ENCODE assay signal across 8 cellular contexts in genomic region chr19:11345122-11345752, GRCh38. TPM values are rescaled to one million over a fixed set of nuclear protein-coding genes. Genes with fewer than 3 reads are reported as not detected.
DNase-seq lines count a peak whose midpoint lies in the region; ATAC-seq, FAIRE-seq and TF ChIP-seq lines count a peak whose summit lies in the region.

No MANE protein-coding gene starts in this region.

- no TSS peak for BruUV-seq in A673 (replicated peaks; lab: Mats Ljungman, UMichigan)

- CTCF ChIA-PET in A673 (lab: Charles Lee) (no interaction called here), HEK293 (lab: Yijun Ruan, JAX) (interaction anchor here (1.1 to 1.6 kb wide), 3 partner anchors 12 to 59 kb away, joined by 3 to 5 read pairs (median 4); no protein-coding TSS in a partner anchor)

- peaks cover 5% of the 10 kb centered on the region for H3K9me3 Mint-ChIP-seq in astrocyte (ENCODE audit: unreplicated experiment)

- H3K9me3 ChIP-seq in A673 (ENCODE audit: low read depth, low read length, poor library complexity, severe bottlenecking) (no peaks in the 10 kb centered on the region), HEK293 (ENCODE audit: control insufficient read depth, insufficient read depth, low read depth, low read length) (no peaks in the 10 kb centered on the region), astrocyte (ENCODE audit: insufficient read depth, low read depth, low read length) (peaks cover 9% of the 10 kb centered on the region), mesodermal cell (ENCODE audit: control insufficient read depth, low read length) (no peaks in the 10 kb centered on the region)

- ATAC-seq in GM19395 (IDR thresholded peaks at IDR 0.05; ENCODE audit: unreplicated experiment) = no peak

- H3K36me3 ChIP-seq in A673 (ENCODE audit: insufficient read depth, low read length, poor library complexity, severe bottlenecking) = peaks cover 4% of the 10 kb centered on the region
- peaks cover 0 to 12% of the 10 kb centered on the region in 2 experiments; a peak in 1 of 3 replicates for H3K36me3 ChIP-seq in HEK293 (ENCODE audit: control insufficient read depth in 2 of 2, insufficient read depth in 1 of 2, low read length in 2 of 2)
- H3K36me3 ChIP-seq in astrocyte (ENCODE audit: insufficient read depth, low read length) = no peaks in the 10 kb centered on the region
- peaks cover 4% of the 10 kb centered on the region for H3K36me3 ChIP-seq in mesodermal cell (ENCODE audit: control insufficient read depth, insufficient read depth, low read length)

- no peak for FAIRE-seq in astrocyte (lab: Jason Lieb, UNC)

- peak overlapping the region; percentile 96 for H3K4me3 Mint-ChIP-seq in astrocyte (ENCODE audit: unreplicated experiment)

- peak overlapping the region; percentile 67 for H3K27ac ChIP-seq in A673 (ENCODE audit: low read depth, low read length, poor library complexity, severe bottlenecking)
- H3K27ac ChIP-seq in HEK293 (ENCODE audit: extremely low read depth, low read depth, low read length) = peak overlapping the region; percentile 55; the same call in 1 of the 2 replicates
- H3K27ac ChIP-seq in astrocyte (ENCODE audit: low read depth, low read length) = no peak overlapping the region
- H3K27ac ChIP-seq in mesodermal cell (ENCODE audit: low read depth, low read length, severe bottlenecking) = no peak overlapping the region

- intact Hi-C loops in A673 (cut with micrococcal nuclease; ENCODE audit: unreplicated experiment) = no loop called here

- H3K4me1 ChIP-seq in A673 (ENCODE audit: insufficient read depth, low read length, poor library complexity, severe bottlenecking) (peaks cover 14% of the 10 kb centered on the region), HEK293 (ENCODE audit: control insufficient read depth, insufficient read depth, low read length) (no peaks in the 10 kb centered on the region), astrocyte (ENCODE audit: insufficient read depth, low read length) (peaks cover 18% of the 10 kb centered on the region), mesodermal cell (ENCODE audit: control insufficient read depth, insufficient read depth, low read length, poor library complexity, severe bottlenecking) (no peaks in the 10 kb centered on the region)

- TF ChIP-seq CTCF in A673 (conservative IDR thresholded peaks at IDR 0.05; ENCODE audit: low read depth, low read length) (no peak), HEK293 (tag by site-specific recombination; IDR thresholded peaks at IDR 0.05) (no peak), astrocyte (IDR thresholded peaks at IDR 0.05; ENCODE audit: insufficient read depth, low read depth, low read length) (no peak)

- H3K36me3 Mint-ChIP-seq in astrocyte (ENCODE audit: low read depth, unreplicated experiment) = peaks cover 7% of the 10 kb centered on the region

- H3K4me2 ChIP-seq in astrocyte (ENCODE audit: low read length) = peak overlapping the region; percentile 86

- H3K27ac Mint-ChIP-seq in astrocyte (ENCODE audit: unreplicated experiment) = peak overlapping the region; percentile 89

- no peak for DNase-seq in A673 (ENCODE audit: low spot score)
- no peak for DNase-seq in astrocyte (ENCODE audit: low read depth)
- no peak for DNase-seq in NK-92 (lab: John Stamatoyannopoulos, UW; ENCODE audit: unreplicated experiment)
- no peak for DNase-seq in NCI-H524 treated with DMSO at 0.1 percent for 48 hours (lab: John Stamatoyannopoulos, UW)
- no peak for DNase-seq in kidney tubule cell (ENCODE audit: low spot score)

- H3K4me3 ChIP-seq in A673 (ENCODE audit: low read depth, low read length, poor library complexity, severe bottlenecking) (peak overlapping the region; percentile 69), HEK293 (ENCODE audit: low read depth, low read length) (peak overlapping the region; percentile 72; the same call in 1 of the 2 replicates), astrocyte (ENCODE audit: insufficient read depth, low read depth, low read length) (peak overlapping the region; percentile 88), mesodermal cell (ENCODE audit: extremely low read depth, insufficient read depth, low read length, poor library complexity, severe bottlenecking) (peak overlapping the region; percentile 70)

- H4K20me1 ChIP-seq in astrocyte (ENCODE audit: insufficient read depth, low read length) = peaks cover 8% of the 10 kb centered on the region

- POLR2A ChIA-PET in A673 (lab: Charles Lee; ENCODE audit: low non-redundant PET) = no interaction called here
- POLR2A ChIA-PET in HEK293 (lab: Yijun Ruan, JAX) = interaction anchor here (1.1 to 3.2 kb wide), 7 partner anchors 21 to 36 kb away, joined by 3 to 36 read pairs (median 8); partner anchors contain the start of gene SWSAP1

- H3K27me3 Mint-ChIP-seq in astrocyte (ENCODE audit: low read depth, unreplicated experiment) = no peaks in the 10 kb centered on the region

- 81% methylated on average over 9 of the region's 14 CpGs for WGBS in mesodermal cell (ENCODE audit: insufficient coverage in 2 of 2), 2 experiments

- H3K27me3 ChIP-seq in A673 (replicated peaks; ENCODE audit: insufficient read depth, low read depth, low read length, poor library complexity) (no peaks in the 10 kb centered on the region), astrocyte (ENCODE audit: insufficient read depth, low read length) (no peaks in the 10 kb centered on the region)

- peak overlapping the region; percentile 89 for H3K9ac ChIP-seq in astrocyte (ENCODE audit: low read length)

- H2AFZ ChIP-seq in astrocyte (ENCODE audit: low read depth, low read length) = no peak overlapping the region

- H3K79me2 ChIP-seq in astrocyte (ENCODE audit: insufficient read depth, low read length) = peaks cover 2% of the 10 kb centered on the region

- peaks cover 9% of the 10 kb centered on the region for H3K4me1 Mint-ChIP-seq in astrocyte (ENCODE audit: low read depth, unreplicated experiment)

TF ChIP-seq in HEK293, 187 proteins besides CTCF, POLR2A, EP300 and RAD21:
- TF ChIP-seq ZNF76 (tag by site-specific recombination; IDR thresholded peaks at IDR 0.05; ENCODE audit: borderline replicate concordance, low read depth) (no peak), ZNF600 (tag by site-specific recombination; IDR thresholded peaks at IDR 0.05) (peak; percentile 19; the same call in 1 of the 2 replicates), ZFHX2 (tag by site-specific recombination; conservative IDR thresholded peaks at IDR 0.05) (peak; percentile 39), ZNF155 (tag by site-specific recombination; IDR thresholded peaks at IDR 0.05) (no peak), ZNF768 (tag by site-specific recombination; IDR thresholded peaks at IDR 0.05) (no peak), ZFP3 (tag by site-specific recombination; IDR thresholded peaks at IDR 0.05; ENCODE audit: low read depth) (no peak), ZNF704 (tag by site-specific recombination; IDR thresholded peaks at IDR 0.05) (no peak), IKZF3 (tag by site-specific recombination; IDR thresholded peaks at IDR 0.05) (peak; percentile 46; the same call in 1 of the 2 replicates), GLI2 (tag by site-specific recombination; IDR thresholded peaks at IDR 0.05; ENCODE audit: borderline replicate concordance, low read depth) (no peak)

RNA-seq across cellular contexts. Expression of gene TMEM205, which starts 0.8 kb away (rescaled TPM):
- total RNA-seq in A673 (2021) = 94.3 and 100 TPM in 2 replicates
- 45.0 and 46.0 TPM in 2 replicates for total RNA-seq in astrocyte
- 55.4 TPM for polyA plus RNA-seq in mesodermal cell (2013, experiment 1 of 2)
- polyA plus RNA-seq in mesodermal cell (2013, experiment 2 of 2) = 41.9 TPM

RNA-seq across cellular contexts. Expression of gene CCDC159, which starts 1.1 kb away (rescaled TPM):
- 7.9 and 11.6 TPM in 2 replicates for total RNA-seq in A673 (2021)
- total RNA-seq in astrocyte = 11.8 and 14.8 TPM in 2 replicates
- polyA plus RNA-seq in mesodermal cell (2013, experiment 1 of 2) = 8.5 TPM
- 9.8 TPM for polyA plus RNA-seq in mesodermal cell (2013, experiment 2 of 2)

RNA-seq across cellular contexts. Expression of gene RAB3D, which starts 5.8 kb away (rescaled TPM):
- total RNA-seq in A673 (2021) (25.4 and 35.5 TPM in 2 replicates), astrocyte (8.0 and 14.4 TPM in 2 replicates)
- polyA plus RNA-seq in mesodermal cell (2013, experiment 1 of 2) = 11.8 TPM
- 9.7 TPM for polyA plus RNA-seq in mesodermal cell (2013, experiment 2 of 2)

RNA-seq across cellular contexts. Expression of gene PLPPR2, which starts 10.0 kb away (rescaled TPM):
- 19.0 and 20.2 TPM in 2 replicates for total RNA-seq in A673 (2021)
- total RNA-seq in astrocyte = 37.8 and 46.6 TPM in 2 replicates
- 13.9 TPM for polyA plus RNA-seq in mesodermal cell (2013, experiment 1 of 2)
- 12.2 TPM for polyA plus RNA-seq in mesodermal cell (2013, experiment 2 of 2)

RNA-seq across cellular contexts. Expression of gene SWSAP1, which starts 29.2 kb away (rescaled TPM):
- total RNA-seq in A673 (2021) = 2.5 and 3.3 TPM in 2 replicates
- 1.7 and 1.8 TPM in 2 replicates for total RNA-seq in astrocyte
- polyA plus RNA-seq in mesodermal cell (2013, experiment 1 of 2) = 1.6 TPM
- polyA plus RNA-seq in mesodermal cell (2013, experiment 2 of 2) = 1.4 TPM

Comparison
In these comparisons a context has a peak if more than half of its experiments do, and no peak if none do; other contexts are left out.
1. H3K27ac ChIP-seq: peak in A673 (single experiment) and HEK293 (single experiment); none in astrocyte (single experiment) and mesodermal cell (single experiment).
2. Peak in every context shown above with its lines, with median percentiles within 50 percentile points of each other: H3K4me3 ChIP-seq.